Comparison of ENCODE assay signal across 17 cellular contexts in the genomic region with DNA sequence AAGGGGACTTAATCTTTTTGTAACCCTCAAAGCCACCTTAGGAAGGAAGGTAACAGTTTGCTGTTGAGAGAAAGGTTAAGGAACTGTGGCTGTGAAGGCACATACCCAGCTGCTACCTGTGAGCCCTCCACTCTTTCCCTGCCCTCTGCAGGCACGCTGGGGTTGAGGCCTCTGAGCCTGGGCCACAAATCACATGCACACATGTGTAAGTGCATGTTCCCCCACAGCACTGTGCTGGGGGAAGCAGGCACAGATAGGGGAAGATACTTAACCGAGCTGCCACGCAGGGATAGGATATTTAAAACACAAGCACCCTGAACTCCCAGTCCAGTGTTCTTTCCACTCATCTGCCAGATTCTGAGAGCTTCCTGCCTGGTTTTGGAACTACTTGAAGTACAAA. TPM values are rescaled to one million over a fixed set of nuclear protein-coding genes. Genes with fewer than 3 reads are reported as not detected.
DNase-seq lines count a peak whose midpoint lies in the region; ATAC-seq, FAIRE-seq and TF ChIP-seq lines count a peak whose summit lies in the region.
"Had no signal": no experiment of that assay in that cellular context is flagged by ENCODE, and none has a peak within 500 bp of the region (broad histone marks: within the 10 kb centered on the region; RNA-seq: fewer than 3 reads in every experiment).

No MANE protein-coding gene starts in this region.

- no peaks in the 10 kb centered on the region for H3K36me3 Mint-ChIP-seq in CD4-positive, alpha-beta T cell (ENCODE audit: low read depth)
- H3K36me3 Mint-ChIP-seq in GM23338 (ENCODE audit: low read depth): peaks cover 4% of the 10 kb centered on the region; the same call in 2 of the 3 replicates

- 65% methylated on average over 3 of the region's 3 CpGs for WGBS in K562 (ENCODE audit: insufficient coverage, low coverage, missing lambda C conversion rate)
- WGBS in neuronal stem cell (ENCODE audit: extremely low coverage in 2 of 2, insufficient read length in 2 of 2, insufficient replicate concordance in 1 of 2), 2 donors: no CpG with 5 or more reads among the region's 3 CpGs
- 75 to 90% methylated on average over 3 of the region's 3 CpGs for WGBS in sigmoid colon, 2 donors

- no peak for TF ChIP-seq CTCF in CD4-positive, alpha-beta T cell (IDR thresholded peaks at IDR 0.05)
- TF ChIP-seq CTCF in GM23338 (conservative IDR thresholded peaks at IDR 0.05; ENCODE audit: low read depth in 2 of 2) (no peak), K562 (IDR thresholded peaks at IDR 0.05 in 2 of 3, conservative IDR thresholded peaks at IDR 0.05 in 1 of 3; ENCODE audit: insufficient read depth in 2 of 3, low read depth in 1 of 3, low read length in 3 of 3) (no peak), brain microvascular endothelial cell (IDR thresholded peaks at IDR 0.05; ENCODE audit: low read depth, low read length, missing control alignments) (no peak), sigmoid colon (IDR thresholded peaks at IDR 0.05) (no peak)

- TF ChIP-seq EP300 in K562 (IDR thresholded peaks at IDR 0.05; ENCODE audit: low read length): no peak
- TF ChIP-seq EP300 in sigmoid colon (IDR thresholded peaks at IDR 0.05): no peak

- no peak for TF ChIP-seq RAD21 in K562 (CRISPR knock-in tag; conservative IDR thresholded peaks at IDR 0.05 in 1 of 2, IDR thresholded peaks at IDR 0.05 in 1 of 2)

- intact Hi-C loops in CD4-positive, alpha-beta T cell (cut with DNase I, micrococcal nuclease): no loop called here
- intact Hi-C loops in K562 (cut with micrococcal nuclease): no loop called here
- intact Hi-C loops in sigmoid colon (cut with DNase I): no loop called here

- no peak overlapping the region for H2BK5ac ChIP-seq in neuronal stem cell (ENCODE audit: low read length)

- peaks cover 21% of the 10 kb centered on the region for H3K9me1 ChIP-seq in K562 (ENCODE audit: control insufficient read depth, insufficient read depth, low read length)

- H2AFZ ChIP-seq in GM23338: no peak overlapping the region
- H2AFZ ChIP-seq in K562 (ENCODE audit: low read depth, low read length): no peak overlapping the region
- no peak overlapping the region for H2AFZ ChIP-seq in neuronal stem cell (ENCODE audit: low read length)
- H2AFZ ChIP-seq: parathyroid adenoma had no signal

- H2AK5ac ChIP-seq in neuronal stem cell (ENCODE audit: low read depth, low read length): no peak overlapping the region

- H3K4ac ChIP-seq in neuronal stem cell (ENCODE audit: low read length): no peak overlapping the region

- peak overlapping the region; percentile 78 for H3K27ac Mint-ChIP-seq in CD4-positive, alpha-beta T cell
- no peak overlapping the region for H3K27ac Mint-ChIP-seq in GM23338

- H3K9me3 ChIP-seq in CD4-positive, alpha-beta T cell (ENCODE audit: control insufficient read depth, low read length): no peaks in the 10 kb centered on the region
- H3K9me3 ChIP-seq in K562 (replicated peaks; ENCODE audit: control insufficient read depth, insufficient read depth, low read depth, low read length) (no peaks in the 10 kb centered on the region), neuronal stem cell (replicated peaks in 1 of 2; ENCODE audit: control insufficient read depth in 2 of 2, insufficient read depth in 1 of 2, low read depth in 1 of 2, low read length in 2 of 2) (no peaks in the 10 kb centered on the region), sigmoid colon (no peaks in the 10 kb centered on the region)
- H3K9me3 ChIP-seq: tibial nerve had no signal

- no peak overlapping the region for H4K91ac ChIP-seq in neuronal stem cell (ENCODE audit: low read depth, low read length, poor library complexity)

- H2BK12ac ChIP-seq in neuronal stem cell (ENCODE audit: low read length): no peak overlapping the region

- POLR2A ChIA-PET in CD4-positive, alpha-beta T cell (lab: Charles Lee): no interaction called here
- POLR2A ChIA-PET in K562 (lab: Yijun Ruan, JAX): no interaction called here

- no peaks in the 10 kb centered on the region for H3K27me3 Mint-ChIP-seq in CD4-positive, alpha-beta T cell
- peaks cover 16% of the 10 kb centered on the region for H3K27me3 Mint-ChIP-seq in GM23338 (ENCODE audit: insufficient read depth, low read depth, poor library complexity)
- H3K27me3 Mint-ChIP-seq: T-cell had no signal

- H3F3A ChIP-seq in GM23338 (replicated peaks; ENCODE audit: low read depth): peaks cover 14% of the 10 kb centered on the region

- no peak overlapping the region for H2BK15ac ChIP-seq in neuronal stem cell (ENCODE audit: low read length)

- ATAC-seq in CD4-positive, alpha-beta T cell (ENCODE audit: poor library complexity): no peak
- no peak for ATAC-seq in GM23338
- ATAC-seq in K562: peak; percentile 8
- ATAC-seq in GM18870 (IDR thresholded peaks at IDR 0.05; ENCODE audit: unreplicated experiment): no peak
- ATAC-seq: T-cell had no signal

- no peak overlapping the region for H3K4me3 ChIP-seq in GM23338
- no peak overlapping the region for H3K4me3 ChIP-seq in K562
- H3K4me3 ChIP-seq in neuronal stem cell (ENCODE audit: low read length in 2 of 2): no peak overlapping the region
- H3K4me3 ChIP-seq in brain microvascular endothelial cell (ENCODE audit: low read depth, low read length): no peak overlapping the region
- H3K4me3 ChIP-seq in sigmoid colon: no peak overlapping the region
- H3K4me3 ChIP-seq: tibial nerve had no signal

- H3K27ac ChIP-seq in CD4-positive, alpha-beta T cell (ENCODE audit: low read depth, low read length): no peak overlapping the region
- H3K27ac ChIP-seq in GM23338 (ENCODE audit: low read depth) (peak overlapping the region; percentile 93; the same call in 1 of the 2 replicates), K562 (ENCODE audit: extremely low read depth, low read depth, low read length) (peak overlapping the region; percentile 29; the same call in 1 of the 3 replicates), neuronal stem cell (replicated peaks; ENCODE audit: low read length) (no peak overlapping the region), brain microvascular endothelial cell (no peak overlapping the region), sigmoid colon (no peak overlapping the region)
- H3K27ac ChIP-seq: parathyroid adenoma, tibial nerve, WERI-Rb-1 had no signal

- peaks cover 93% of the 10 kb centered on the region for H3K4me1 ChIP-seq in GM23338 (ENCODE audit: insufficient read depth)
- H3K4me1 ChIP-seq in K562 (replicated peaks in 1 of 2; ENCODE audit: control insufficient read depth in 2 of 2, insufficient read depth in 2 of 2, low read length in 2 of 2): peaks cover 50 to 57% of the 10 kb centered on the region in 2 experiments
- H3K4me1 ChIP-seq in neuronal stem cell (ENCODE audit: control insufficient read depth in 2 of 2, insufficient read depth in 1 of 2, low read depth in 1 of 2, low read length in 2 of 2): peaks cover 11 to 32% of the 10 kb centered on the region in 2 donors
- peaks cover 0 to 95% (median 68%) of the 10 kb centered on the region in 4 donors for H3K4me1 ChIP-seq in sigmoid colon

- no peak for DNase-seq in CD4-positive, alpha-beta T cell
- DNase-seq in GM23338 (ENCODE audit: low spot score) (no peak), K562 (ENCODE audit: extremely low read depth in 1 of 4, low spot score in 3 of 4) (no peak), neuronal stem cell (ENCODE audit: low spot score) (no peak), brain microvascular endothelial cell (no peak), sigmoid colon (no peak)
- DNase-seq: activated gamma-delta T cell treated with Interleukin-2 at 50 U/mL for 16 hours, C1 segment of cervical spinal cord, cortex of kidney, DMS79 treated with DMSO at 0.1 percent for 48 hours, NCI-H1417 treated with DMSO at 0.1 percent for 48 hours, T-cell, WERI-Rb-1 had no signal

- in situ Hi-C loops in K562 (cut with MboI): no loop called here
- in situ Hi-C loops in brain microvascular endothelial cell (cut with HindIII; ENCODE audit: low pct_ligation_motif_present, low sequenced_read_pairs): no loop called here

- H3K23ac ChIP-seq in neuronal stem cell (ENCODE audit: low read depth, low read length, poor library complexity): peak overlapping the region; percentile 51

- H3K14ac ChIP-seq in neuronal stem cell (ENCODE audit: low read length): no peak overlapping the region

- peaks cover 6% of the 10 kb centered on the region for H3K79me1 ChIP-seq in neuronal stem cell (ENCODE audit: low read depth, low read length)

- H3K9ac ChIP-seq in K562 (ENCODE audit: insufficient read depth in 1 of 2, low read depth in 2 of 2, low read length in 2 of 2) (peak overlapping the region in 1 of 2 experiments; percentile 68; a peak in 1 of 4 replicates), neuronal stem cell (ENCODE audit: low read depth, low read length, poor library complexity) (no peak overlapping the region)
- H3K9ac ChIP-seq: parathyroid adenoma had no signal

- H4K8ac ChIP-seq in neuronal stem cell (ENCODE audit: low read depth, low read length): no peak overlapping the region

- H3K18ac ChIP-seq in neuronal stem cell (ENCODE audit: low read length): no peak overlapping the region

- H3K36me3 ChIP-seq in GM23338 (ENCODE audit: insufficient read depth) (no peaks in the 10 kb centered on the region), K562 (ENCODE audit: control insufficient read depth, insufficient read depth, low read length) (peaks cover 68% of the 10 kb centered on the region), neuronal stem cell (replicated peaks in 1 of 2; ENCODE audit: control insufficient read depth in 2 of 2, insufficient read depth in 2 of 2, low read length in 2 of 2) (peaks cover 0 to 27% of the 10 kb centered on the region in 2 donors), brain microvascular endothelial cell (replicated peaks) (no peaks in the 10 kb centered on the region), sigmoid colon (no peaks in the 10 kb centered on the region)
- H3K36me3 ChIP-seq: tibial nerve had no signal

- CTCF ChIA-PET in CD4-positive, alpha-beta T cell (lab: Charles Lee): no interaction called here
- CTCF ChIA-PET in K562 (lab: Yijun Ruan, JAX; ENCODE audit: low intra/inter-chr PET ratio): no interaction called here

- H3K4me1 Mint-ChIP-seq in CD4-positive, alpha-beta T cell (ENCODE audit: low read depth): peaks cover 77% of the 10 kb centered on the region
- peaks cover 79% of the 10 kb centered on the region for H3K4me1 Mint-ChIP-seq in GM23338

- H3K27me3 ChIP-seq in CD4-positive, alpha-beta T cell (ENCODE audit: control insufficient read depth, insufficient read depth, low read length): no peaks in the 10 kb centered on the region
- no peaks in the 10 kb centered on the region for H3K27me3 ChIP-seq in GM23338 (ENCODE audit: insufficient read depth)
- H3K27me3 ChIP-seq in K562 (ENCODE audit: control insufficient read depth in 2 of 2, insufficient read depth in 2 of 2, low read length in 2 of 2): no peaks in the 10 kb centered on the region
- H3K27me3 ChIP-seq in neuronal stem cell (ENCODE audit: control insufficient read depth in 3 of 3, insufficient read depth in 3 of 3, low read depth in 1 of 3, low read length in 3 of 3): no peaks in the 10 kb centered on the region
- no peaks in the 10 kb centered on the region for H3K27me3 ChIP-seq in brain microvascular endothelial cell (replicated peaks)
- no peaks in the 10 kb centered on the region for H3K27me3 ChIP-seq in sigmoid colon
- H3K27me3 ChIP-seq: tibial nerve had no signal

- H2BK120ac ChIP-seq in neuronal stem cell (ENCODE audit: low read depth, low read length): no peak overlapping the region

- no peak for FAIRE-seq in K562 (lab: Jason Lieb, UNC)
- FAIRE-seq: frontal cortex had no signal

- H3K4me2 ChIP-seq in GM23338 (peak overlapping the region; percentile 48), K562 (ENCODE audit: insufficient read depth, low read length) (no peak overlapping the region), neuronal stem cell (ENCODE audit: insufficient read depth, low read length, poor library complexity, severe bottlenecking) (no peak overlapping the region)

- BruUV-seq in K562 (replicated peaks; lab: Mats Ljungman, UMichigan): no TSS peak

- peaks cover 100% of the 10 kb centered on the region for H4K20me1 ChIP-seq in GM23338 (replicated peaks; ENCODE audit: insufficient read depth)
- H4K20me1 ChIP-seq in K562 (replicated peaks; ENCODE audit: control insufficient read depth, insufficient read depth, low read length): peaks cover 75% of the 10 kb centered on the region

- H3K9me3 Mint-ChIP-seq in CD4-positive, alpha-beta T cell: no peaks in the 10 kb centered on the region
- H3K9me3 Mint-ChIP-seq in GM23338: no peaks in the 10 kb centered on the region
- H3K9me3 Mint-ChIP-seq: T-cell had no signal

- H3K79me2 ChIP-seq in GM23338 (replicated peaks; ENCODE audit: insufficient read depth): peaks cover 100% of the 10 kb centered on the region
- peaks cover 99% of the 10 kb centered on the region for H3K79me2 ChIP-seq in K562 (ENCODE audit: control insufficient read depth, insufficient read depth, low read length)

- peak overlapping the region; percentile 35 for H3K4me3 Mint-ChIP-seq in CD4-positive, alpha-beta T cell
- H3K4me3 Mint-ChIP-seq in GM23338: peak overlapping the region; percentile 31; the same call in 2 of the 3 replicates

- H3K9me2 ChIP-seq in GM23338 (ENCODE audit: insufficient read depth): no peaks in the 10 kb centered on the region

- TF ChIP-seq POLR2A in K562 (conservative IDR thresholded peaks at IDR 0.05) (no peak), sigmoid colon (IDR thresholded peaks at IDR 0.05) (no peak)

RNA-seq across cellular contexts. Expression of a gene that starts 18.1 kb away (rescaled TPM):
- 10 to 100 TPM; 88.7 to 97.6 TPM for total RNA-seq in CD4-positive, alpha-beta T cell
- total RNA-seq in GM23338 (2014; rRNA removed; shearing (Covaris generic)): 267 and 302 TPM in 2 replicates
- 133 and 153 TPM in 2 replicates for polyA plus RNA-seq in GM23338 (2016; fragmentation: Nextera tagmentation; extraction: Ambion mirVana)
- 329 and 371 TPM in 2 replicates for total RNA-seq in K562 (2011; cell fraction: chromatin; rRNA removed; ENCODE audit: low replicate concordance)
- 172 and 190 TPM in 2 replicates for total RNA-seq in K562 (2011; cell fraction: nucleolus; rRNA removed)
- total RNA-seq in K562 (2011; cell fraction: nucleoplasm; rRNA removed): 207 and 246 TPM in 2 replicates
- 80.4 and 108 TPM in 2 replicates for total RNA-seq in K562 (2014; rRNA removed)
- total RNA-seq in K562 (2014; rRNA removed; fragmentation: Illumina TruSeq; extraction: Trizol): 103 and 123 TPM in 2 replicates
- 92.0 and 99.1 TPM in 2 replicates for total RNA-seq in K562 (2015; rRNA removed; fragmentation: Illumina TruSeq; extraction: Trizol)
- total RNA-seq in K562 (2021): 267 and 300 TPM in 2 replicates
- 74.2 and 82.6 TPM in 2 replicates for polyA plus RNA-seq in K562 (2011; rRNA removed)
- polyA plus RNA-seq in K562 (2011; cell fraction: cytosol; rRNA removed): 50.4 and 50.8 TPM in 2 replicates
- 249 and 279 TPM in 2 replicates for polyA plus RNA-seq in K562 (2011; cell fraction: nucleus; rRNA removed)
- polyA plus RNA-seq in K562 (2012): 72.9 and 116 TPM in 2 replicates
- 184 and 201 TPM in 2 replicates for polyA plus RNA-seq in K562 (2014; fragmentation: Illumina TruSeq; extraction: Trizol)
- polyA plus RNA-seq in K562 (2014; fragmentation: Nextera tagmentation; extraction: Ambion mirVana): 10 to 100 TPM; 22.6 to 54.7 TPM
- polyA plus RNA-seq in K562 (2014; rRNA removed): 113 and 114 TPM in 2 replicates
- polyA minus RNA-seq in K562 (2011; rRNA and poly(A)+ RNA removed): 95.4 and 99.1 TPM in 2 replicates
- 92.4 and 104 TPM in 2 replicates for polyA minus RNA-seq in K562 (2011; cell fraction: cytosol; rRNA and poly(A)+ RNA removed)
- 77.0 and 118 TPM in 2 replicates for polyA minus RNA-seq in K562 (2011; cell fraction: nucleus; rRNA and poly(A)+ RNA removed)
- 96.5 TPM for polyA plus RNA-seq in neuronal stem cell (2013, experiment 1 of 2)
- 92.3 TPM for polyA plus RNA-seq in neuronal stem cell (2013, experiment 2 of 2)
- 10 to 100 TPM; 47.4 to 97.8 (median 55.6) TPM for total RNA-seq in sigmoid colon
- 10 to 100 TPM; 10.2 to 68.2 (median 15.5) TPM for polyA plus RNA-seq in sigmoid colon

Comparison
In these comparisons a context has a peak if more than half of its experiments do, and no peak if none do; other contexts are left out.
1. H3K27ac ChIP-seq: peak in GM23338 (single experiment) and K562 (single experiment); none in CD4-positive, alpha-beta T cell (single experiment), neuronal stem cell (single experiment), brain microvascular endothelial cell (single experiment) and sigmoid colon (0 of 4).